In the genomic region with DNA sequence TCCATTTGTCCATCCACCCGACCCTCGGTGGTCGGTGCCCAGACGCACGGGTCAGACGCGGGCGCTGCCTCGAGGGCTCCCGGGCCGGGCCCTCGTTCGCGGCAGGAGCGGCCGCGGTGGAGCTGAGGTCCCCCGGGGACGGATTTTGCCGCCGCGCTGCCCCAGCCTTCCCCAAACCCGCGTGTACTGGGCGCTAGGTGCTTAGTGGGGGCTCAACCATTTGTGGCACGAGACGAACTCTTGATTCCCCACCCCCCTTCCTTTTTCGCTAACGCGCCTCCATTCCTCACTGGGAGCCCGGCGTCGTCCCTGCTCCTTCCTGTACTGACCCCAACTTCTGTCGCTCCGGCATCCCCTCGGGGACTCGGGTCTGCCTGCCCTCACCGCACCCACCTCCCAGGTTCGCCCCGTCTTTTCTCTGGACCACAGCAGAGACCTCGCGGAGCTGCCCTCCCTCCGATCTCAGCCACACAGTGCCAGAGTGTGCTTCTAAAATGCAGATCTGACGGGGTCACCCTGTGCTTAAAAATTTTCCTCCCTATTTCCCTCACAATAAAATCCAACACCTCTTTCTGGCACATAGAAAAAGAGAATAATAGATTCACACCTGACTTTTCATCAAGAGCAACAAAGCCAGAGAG, we compare ENCODE assay signal across 8 cellular contexts. TPM values are rescaled to one million over a fixed set of nuclear protein-coding genes. Genes with fewer than 3 reads are reported as not detected.
DNase-seq lines count a peak whose midpoint lies in the region; ATAC-seq and TF ChIP-seq lines count a peak whose summit lies in the region.

No MANE protein-coding gene starts in this region.

- H3K36me3 ChIP-seq in GM23338 (ENCODE audit: insufficient read depth) = no peaks in the 10 kb centered on the region

- H3K4me3 ChIP-seq in GM23338 = peak overlapping the region; percentile 73
- peak overlapping the region; percentile 47 for H3K4me3 ChIP-seq in fibroblast of mammary gland (ENCODE audit: control insufficient read depth, low read depth, low read length)
- H3K4me3 ChIP-seq in retinal pigment epithelial cell (ENCODE audit: low read length) = peak overlapping the region; percentile 54

- 0 out of 2 replicates have a peak, but pooled peaks cover 11% of the 10 kb centered on the region for H3F3A ChIP-seq in GM23338 (replicated peaks; ENCODE audit: low read depth)

- H3K9me2 ChIP-seq in GM23338 (ENCODE audit: insufficient read depth) = no peaks in the 10 kb centered on the region

- POLR2A ChIA-PET in RWPE1 (lab: Yijun Ruan, JAX; ENCODE audit: low non-redundant PET) = interaction anchor here (0.6 kb wide), 1 partner anchor 915 kb away, joined by 5 read pairs; no protein-coding TSS in a partner anchor

- peaks cover 27% of the 10 kb centered on the region for H3K27me3 ChIP-seq in GM23338 (ENCODE audit: insufficient read depth)

- TF ChIP-seq CTCF in GM23338 (conservative IDR thresholded peaks at IDR 0.05; ENCODE audit: low read depth in 2 of 2) (no peak), RWPE1 (conservative IDR thresholded peaks at IDR 0.05; ENCODE audit: low read depth) (no peak), fibroblast of mammary gland (conservative IDR thresholded peaks at IDR 0.05; ENCODE audit: control insufficient read depth, insufficient read depth, low read depth, low read length) (no peak), retinal pigment epithelial cell (conservative IDR thresholded peaks at IDR 0.05; ENCODE audit: low read depth, low read length) (no peak)

- no peak overlapping the region for H3K27ac Mint-ChIP-seq in GM23338

- H2AFZ ChIP-seq in GM23338 = peak overlapping the region; percentile 97

- no peaks in the 10 kb centered on the region for H3K36me3 Mint-ChIP-seq in GM23338 (ENCODE audit: low read depth)

- H3K27me3 Mint-ChIP-seq in GM23338 (ENCODE audit: insufficient read depth, low read depth, poor library complexity) = peaks cover 33% of the 10 kb centered on the region

- no peaks in the 10 kb centered on the region for H3K79me2 ChIP-seq in GM23338 (replicated peaks; ENCODE audit: insufficient read depth)

- no peaks in the 10 kb centered on the region for H4K20me1 ChIP-seq in GM23338 (replicated peaks; ENCODE audit: insufficient read depth)

- H3K4me1 Mint-ChIP-seq in GM23338 = peaks cover 20% of the 10 kb centered on the region

- no peaks in the 10 kb centered on the region for H3K9me3 Mint-ChIP-seq in GM23338

- peak; percentile 16 for ATAC-seq in GM23338
- no peak for ATAC-seq in GM18498 (IDR thresholded peaks at IDR 0.05; ENCODE audit: unreplicated experiment)
- ATAC-seq in GM21528 (IDR thresholded peaks at IDR 0.05; ENCODE audit: low FRiP score, unreplicated experiment) = no peak

- CTCF ChIA-PET in RWPE1 (lab: Yijun Ruan, JAX) = interaction anchor here (1.0 kb wide), 1 partner anchor 283 kb away, joined by 3 read pairs; no protein-coding TSS in a partner anchor

- H3K27ac ChIP-seq in GM23338 (ENCODE audit: low read depth) = no peak overlapping the region
- peak overlapping the region; percentile 73 for H3K27ac ChIP-seq in RWPE1

- DNase-seq in GM23338 (ENCODE audit: low spot score) (peak; percentile 57), RWPE1 (ENCODE audit: low spot score) (no peak), fibroblast of mammary gland (ENCODE audit: low read depth) (no peak), retinal pigment epithelial cell (ENCODE audit: low read depth) (no peak), HT-29 (ENCODE audit: low spot score) (no peak), hippocampal formation (lab: John Stamatoyannopoulos, UW) (no peak)

- peaks cover 25% of the 10 kb centered on the region for H3K4me1 ChIP-seq in GM23338 (ENCODE audit: insufficient read depth)

- peak overlapping the region; percentile 75 for H3K4me3 Mint-ChIP-seq in GM23338

- H3K4me2 ChIP-seq in GM23338 = peak overlapping the region; percentile 89

TF ChIP-seq in GM23338, 12 proteins besides CTCF, POLR2A, EP300 and RAD21 (continues in another document):
- no peak for TF ChIP-seq EZH2phosphoT487 (IDR thresholded peaks at IDR 0.05; ENCODE audit: unreplicated experiment)
- TF ChIP-seq JUNB (IDR thresholded peaks at IDR 0.05; ENCODE audit: unreplicated experiment) = no peak
- TF ChIP-seq STAT1 (IDR thresholded peaks at IDR 0.05; ENCODE audit: unreplicated experiment) = no peak
- no peak for TF ChIP-seq POLR2AphosphoS5 (IDR thresholded peaks at IDR 0.05; ENCODE audit: low read depth)
- TF ChIP-seq, protein P1, sequence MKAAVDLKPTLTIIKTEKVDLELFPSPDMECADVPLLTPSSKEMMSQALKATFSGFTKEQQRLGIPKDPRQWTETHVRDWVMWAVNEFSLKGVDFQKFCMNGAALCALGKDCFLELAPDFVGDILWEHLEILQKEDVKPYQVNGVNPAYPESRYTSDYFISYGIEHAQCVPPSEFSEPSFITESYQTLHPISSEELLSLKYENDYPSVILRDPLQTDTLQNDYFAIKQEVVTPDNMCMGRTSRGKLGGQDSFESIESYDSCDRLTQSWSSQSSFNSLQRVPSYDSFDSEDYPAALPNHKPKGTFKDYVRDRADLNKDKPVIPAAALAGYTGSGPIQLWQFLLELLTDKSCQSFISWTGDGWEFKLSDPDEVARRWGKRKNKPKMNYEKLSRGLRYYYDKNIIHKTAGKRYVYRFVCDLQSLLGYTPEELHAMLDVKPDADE (IDR thresholded peaks at IDR 0.05) = no peak
- no peak for TF ChIP-seq CREB1 (CRISPR knock-in tag; IDR thresholded peaks at IDR 0.05; ENCODE audit: low read depth)
- TF ChIP-seq, protein P2, sequence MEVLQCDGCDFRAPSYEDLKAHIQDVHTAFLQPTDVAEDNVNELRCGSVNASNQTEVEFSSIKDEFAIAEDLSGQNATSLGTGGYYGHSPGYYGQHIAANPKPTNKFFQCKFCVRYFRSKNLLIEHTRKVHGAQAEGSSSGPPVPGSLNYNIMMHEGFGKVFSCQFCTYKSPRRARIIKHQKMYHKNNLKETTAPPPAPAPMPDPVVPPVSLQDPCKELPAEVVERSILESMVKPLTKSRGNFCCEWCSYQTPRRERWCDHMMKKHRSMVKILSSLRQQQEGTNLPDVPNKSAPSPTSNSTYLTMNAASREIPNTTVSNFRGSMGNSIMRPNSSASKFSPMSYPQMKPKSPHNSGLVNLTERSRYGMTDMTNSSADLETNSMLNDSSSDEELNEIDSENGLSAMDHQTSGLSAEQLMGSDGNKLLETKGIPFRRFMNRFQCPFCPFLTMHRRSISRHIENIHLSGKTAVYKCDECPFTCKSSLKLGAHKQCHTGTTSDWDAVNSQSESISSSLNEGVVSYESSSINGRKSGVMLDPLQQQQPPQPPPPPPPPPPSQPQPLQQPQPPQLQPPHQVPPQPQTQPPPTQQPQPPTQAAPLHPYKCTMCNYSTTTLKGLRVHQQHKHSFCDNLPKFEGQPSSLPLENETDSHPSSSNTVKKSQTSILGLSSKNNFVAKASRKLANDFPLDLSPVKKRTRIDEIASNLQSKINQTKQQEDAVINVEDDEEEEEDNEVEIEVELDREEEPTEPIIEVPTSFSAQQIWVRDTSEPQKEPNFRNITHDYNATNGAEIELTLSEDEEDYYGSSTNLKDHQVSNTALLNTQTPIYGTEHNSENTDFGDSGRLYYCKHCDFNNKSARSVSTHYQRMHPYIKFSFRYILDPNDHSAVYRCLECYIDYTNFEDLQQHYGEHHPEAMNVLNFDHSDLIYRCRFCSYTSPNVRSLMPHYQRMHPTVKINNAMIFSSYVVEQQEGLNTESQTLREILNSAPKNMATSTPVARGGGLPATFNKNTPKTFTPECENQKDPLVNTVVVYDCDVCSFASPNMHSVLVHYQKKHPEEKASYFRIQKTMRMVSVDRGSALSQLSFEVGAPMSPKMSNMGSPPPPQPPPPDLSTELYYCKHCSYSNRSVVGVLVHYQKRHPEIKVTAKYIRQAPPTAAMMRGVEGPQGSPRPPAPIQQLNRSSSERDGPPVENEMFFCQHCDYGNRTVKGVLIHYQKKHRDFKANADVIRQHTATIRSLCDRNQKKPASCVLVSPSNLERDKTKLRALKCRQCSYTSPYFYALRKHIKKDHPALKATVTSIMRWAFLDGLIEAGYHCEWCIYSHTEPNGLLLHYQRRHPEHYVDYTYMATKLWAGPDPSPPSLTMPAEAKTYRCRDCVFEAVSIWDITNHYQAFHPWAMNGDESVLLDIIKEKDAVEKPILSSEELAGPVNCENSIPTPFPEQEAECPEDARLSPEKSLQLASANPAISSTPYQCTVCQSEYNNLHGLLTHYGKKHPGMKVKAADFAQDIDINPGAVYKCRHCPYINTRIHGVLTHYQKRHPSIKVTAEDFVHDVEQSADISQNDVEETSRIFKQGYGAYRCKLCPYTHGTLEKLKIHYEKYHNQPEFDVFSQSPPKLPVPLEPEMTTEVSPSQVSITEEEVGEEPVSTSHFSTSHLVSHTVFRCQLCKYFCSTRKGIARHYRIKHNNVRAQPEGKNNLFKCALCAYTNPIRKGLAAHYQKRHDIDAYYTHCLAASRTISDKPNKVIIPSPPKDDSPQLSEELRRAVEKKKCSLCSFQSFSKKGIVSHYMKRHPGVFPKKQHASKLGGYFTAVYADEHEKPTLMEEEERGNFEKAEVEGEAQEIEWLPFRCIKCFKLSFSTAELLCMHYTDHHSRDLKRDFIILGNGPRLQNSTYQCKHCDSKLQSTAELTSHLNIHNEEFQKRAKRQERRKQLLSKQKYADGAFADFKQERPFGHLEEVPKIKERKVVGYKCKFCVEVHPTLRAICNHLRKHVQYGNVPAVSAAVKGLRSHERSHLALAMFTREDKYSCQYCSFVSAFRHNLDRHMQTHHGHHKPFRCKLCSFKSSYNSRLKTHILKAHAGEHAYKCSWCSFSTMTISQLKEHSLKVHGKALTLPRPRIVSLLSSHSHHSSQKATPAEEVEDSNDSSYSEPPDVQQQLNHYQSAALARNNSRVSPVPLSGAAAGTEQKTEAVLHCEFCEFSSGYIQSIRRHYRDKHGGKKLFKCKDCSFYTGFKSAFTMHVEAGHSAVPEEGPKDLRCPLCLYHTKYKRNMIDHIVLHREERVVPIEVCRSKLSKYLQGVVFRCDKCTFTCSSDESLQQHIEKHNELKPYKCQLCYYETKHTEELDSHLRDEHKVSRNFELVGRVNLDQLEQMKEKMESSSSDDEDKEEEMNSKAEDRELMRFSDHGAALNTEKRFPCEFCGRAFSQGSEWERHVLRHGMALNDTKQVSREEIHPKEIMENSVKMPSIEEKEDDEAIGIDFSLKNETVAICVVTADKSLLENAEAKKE (CRISPR knock-in tag; IDR thresholded peaks at IDR 0.05) = no peak
- TF ChIP-seq ZNF114 (CRISPR knock-in tag; IDR thresholded peaks at IDR 0.05) = no peak
- TF ChIP-seq EZH2 (IDR thresholded peaks at IDR 0.05; ENCODE audit: low read depth, unreplicated experiment) = no peak
- no peak for TF ChIP-seq NANOG (IDR thresholded peaks at IDR 0.05; ENCODE audit: borderline replicate concordance)
- no peak for TF ChIP-seq ZNF331 (CRISPR knock-in tag; IDR thresholded peaks at IDR 0.05; ENCODE audit: low read depth)

RNA-seq across cellular contexts. Expression of gene CBX7, which starts 0.9 kb away (rescaled TPM):
- 11.5 and 12.7 TPM in 2 replicates for total RNA-seq in GM23338 (2014; rRNA removed; shearing (Covaris generic))
- polyA plus RNA-seq in GM23338 (2016; fragmentation: Nextera tagmentation; extraction: Ambion mirVana) = 2.6 and 2.8 TPM in 2 replicates
- total RNA-seq in HT-29 (2014; rRNA removed; shearing (Covaris generic)) = 7.3 and 8.6 TPM in 2 replicates

RNA-seq across cellular contexts. Expression of gene APOBEC3H, which starts 56.3 kb away (rescaled TPM):
- not detected in 2 replicates for total RNA-seq in GM23338 (2014; rRNA removed; shearing (Covaris generic))
- not detected in 2 replicates for polyA plus RNA-seq in GM23338 (2016; fragmentation: Nextera tagmentation; extraction: Ambion mirVana)
- not detected in 2 replicates for total RNA-seq in HT-29 (2014; rRNA removed; shearing (Covaris generic))
